1 cellular context compared by ENCODE assay signal in the genomic region with DNA sequence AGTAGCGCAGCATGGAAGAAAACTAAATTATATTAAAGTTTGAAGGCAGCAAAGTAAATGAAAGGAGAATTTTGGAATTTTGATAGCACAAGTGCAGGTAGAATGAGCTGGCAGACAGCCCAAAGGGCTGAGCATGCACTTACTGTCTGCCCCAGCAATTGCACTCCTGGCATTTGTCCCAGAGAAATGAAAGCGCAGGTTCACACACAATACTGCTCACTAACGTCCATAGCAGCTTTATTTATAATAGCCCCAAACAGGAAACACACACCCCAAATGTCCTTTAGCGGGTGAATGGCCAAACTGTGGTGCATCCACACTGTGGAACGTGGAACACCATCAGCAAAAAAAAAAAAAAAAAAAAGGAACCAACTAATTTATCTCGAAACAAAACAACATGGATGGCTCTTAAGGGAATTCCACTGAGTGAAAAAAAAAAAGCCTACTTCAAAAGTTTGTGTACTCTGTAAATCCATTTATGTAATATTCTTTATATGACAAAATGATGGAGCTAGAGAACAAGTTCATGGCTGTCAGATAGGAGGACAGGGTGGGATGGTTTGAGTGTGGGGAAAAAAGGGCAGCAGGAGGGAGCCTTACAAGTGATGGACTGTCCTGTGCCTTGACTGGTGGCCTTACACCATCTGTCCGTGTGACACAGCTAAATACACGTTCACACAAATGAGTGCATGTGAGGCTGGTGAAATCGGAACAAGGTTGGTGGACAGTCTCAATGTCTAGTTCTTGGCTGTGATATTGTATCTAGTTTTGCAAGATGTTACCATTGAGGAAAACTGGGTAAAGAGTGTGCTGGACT.
TF ChIP-seq lines count a peak whose summit lies in the region.

No MANE protein-coding gene starts in this region.

TF ChIP-seq in IMR-90, 13 proteins besides CTCF, POLR2A, EP300 and RAD21:
- TF ChIP-seq CEBPB (IDR thresholded peaks at IDR 0.05; ENCODE audit: low read depth, low read length) = no peak
- TF ChIP-seq CHD1 (IDR thresholded peaks at IDR 0.05; ENCODE audit: low read depth, low read length) = no peak
- TF ChIP-seq SMC3 (IDR thresholded peaks at IDR 0.05; ENCODE audit: low read depth, low read length) = no peak
- TF ChIP-seq MXI1 (IDR thresholded peaks at IDR 0.05; ENCODE audit: borderline replicate concordance, low read depth, low read length) = no peak
- no peak for TF ChIP-seq MAZ (IDR thresholded peaks at IDR 0.05; ENCODE audit: borderline replicate concordance, low read depth, low read length)
- TF ChIP-seq, protein P1, sequence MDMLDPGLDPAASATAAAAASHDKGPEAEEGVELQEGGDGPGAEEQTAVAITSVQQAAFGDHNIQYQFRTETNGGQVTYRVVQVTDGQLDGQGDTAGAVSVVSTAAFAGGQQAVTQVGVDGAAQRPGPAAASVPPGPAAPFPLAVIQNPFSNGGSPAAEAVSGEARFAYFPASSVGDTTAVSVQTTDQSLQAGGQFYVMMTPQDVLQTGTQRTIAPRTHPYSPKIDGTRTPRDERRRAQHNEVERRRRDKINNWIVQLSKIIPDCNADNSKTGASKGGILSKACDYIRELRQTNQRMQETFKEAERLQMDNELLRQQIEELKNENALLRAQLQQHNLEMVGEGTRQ (IDR thresholded peaks at IDR 0.05; ENCODE audit: low read depth, low read length) = no peak
- no peak for TF ChIP-seq RCOR1 (IDR thresholded peaks at IDR 0.05; ENCODE audit: insufficient replicate concordance, low read length)
- TF ChIP-seq NFE2L2 (IDR thresholded peaks at IDR 0.05; ENCODE audit: low read depth, low read length) = no peak
- no peak for TF ChIP-seq RFX5 (IDR thresholded peaks at IDR 0.05; ENCODE audit: low read depth, low read length)
- TF ChIP-seq FOS (IDR thresholded peaks at IDR 0.05; ENCODE audit: low read depth, low read length) = no peak
- TF ChIP-seq BHLHE40 (IDR thresholded peaks at IDR 0.05; ENCODE audit: low read depth, low read length) = no peak
- TF ChIP-seq MAFK (IDR thresholded peaks at IDR 0.05; ENCODE audit: low read depth, low read length) = no peak
- TF ChIP-seq, protein P2, sequence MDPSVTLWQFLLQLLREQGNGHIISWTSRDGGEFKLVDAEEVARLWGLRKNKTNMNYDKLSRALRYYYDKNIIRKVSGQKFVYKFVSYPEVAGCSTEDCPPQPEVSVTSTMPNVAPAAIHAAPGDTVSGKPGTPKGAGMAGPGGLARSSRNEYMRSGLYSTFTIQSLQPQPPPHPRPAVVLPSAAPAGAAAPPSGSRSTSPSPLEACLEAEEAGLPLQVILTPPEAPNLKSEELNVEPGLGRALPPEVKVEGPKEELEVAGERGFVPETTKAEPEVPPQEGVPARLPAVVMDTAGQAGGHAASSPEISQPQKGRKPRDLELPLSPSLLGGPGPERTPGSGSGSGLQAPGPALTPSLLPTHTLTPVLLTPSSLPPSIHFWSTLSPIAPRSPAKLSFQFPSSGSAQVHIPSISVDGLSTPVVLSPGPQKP (IDR thresholded peaks at IDR 0.05; ENCODE audit: borderline replicate concordance, low read depth, low read length) = no peak
